In genomic region chr9:68951879-68952659, GRCh38 we compare ENCODE assay signal across 9 cellular contexts.
A peak's percentile ranks its signal among the peaks of the same experiment; 100 is the strongest.
DNase-seq lines count a peak whose midpoint lies in the region; ATAC-seq, FAIRE-seq and TF ChIP-seq lines count a peak whose summit lies in the region.
"Had no signal": no experiment of that assay in that cellular context is flagged by ENCODE, and none has a peak within 500 bp of the region (broad histone marks: within the 10 kb centered on the region; RNA-seq: fewer than 3 reads in every experiment).

No MANE protein-coding gene starts in this region.

- H3K9me3 ChIP-seq in K562 (replicated peaks; ENCODE audit: control insufficient read depth, insufficient read depth, low read depth, low read length), result no peaks in the 10 kb centered on the region
- H3K9me3 ChIP-seq in HAP-1, result no peaks in the 10 kb centered on the region

- no peak overlapping the region for H3K4me3 ChIP-seq in K562
- H3K4me3 ChIP-seq in HAP-1, result no peak overlapping the region
- no peak overlapping the region for H3K4me3 ChIP-seq in dorsolateral prefrontal cortex

- 77% methylated on average over 8 of the region's 8 CpGs for WGBS in K562 (ENCODE audit: insufficient coverage, low coverage, missing lambda C conversion rate)

- H3K4me2 ChIP-seq in K562 (ENCODE audit: insufficient read depth, low read length), result no peak overlapping the region

- CTCF ChIA-PET in K562 (lab: Yijun Ruan, JAX; ENCODE audit: low intra/inter-chr PET ratio), result no interaction called here

- no peaks in the 10 kb centered on the region for H4K20me1 ChIP-seq in K562 (replicated peaks; ENCODE audit: control insufficient read depth, insufficient read depth, low read length)

- FAIRE-seq in K562 (lab: Jason Lieb, UNC), result no peak

- H3K4me1 ChIP-seq in K562 (replicated peaks in 1 of 2; ENCODE audit: control insufficient read depth in 2 of 2, insufficient read depth in 2 of 2, low read length in 2 of 2) (peaks cover 0 to 3% of the 10 kb centered on the region in 2 experiments; a peak in 2 of 5 replicates), HAP-1 (no peaks in the 10 kb centered on the region)

- H3K9ac ChIP-seq in K562 (ENCODE audit: insufficient read depth in 1 of 2, low read depth in 2 of 2, low read length in 2 of 2), result no peak overlapping the region

- TF ChIP-seq CTCF in K562 (IDR thresholded peaks at IDR 0.05 in 2 of 3, conservative IDR thresholded peaks at IDR 0.05 in 1 of 3; ENCODE audit: insufficient read depth in 2 of 3, low read depth in 1 of 3, low read length in 3 of 3), result no peak
- TF ChIP-seq CTCF in dorsolateral prefrontal cortex (IDR thresholded peaks at IDR 0.05 in 54 of 56, conservative IDR thresholded peaks at IDR 0.05 in 2 of 56; ENCODE audit: low read depth in 1 of 56, partially characterized antibody in 56 of 56), result no peak

- TF ChIP-seq EP300 in K562 (IDR thresholded peaks at IDR 0.05; ENCODE audit: low read length), result no peak

- H3K9me1 ChIP-seq in K562 (ENCODE audit: control insufficient read depth, insufficient read depth, low read length), result no peaks in the 10 kb centered on the region

- TF ChIP-seq POLR2A in K562 (conservative IDR thresholded peaks at IDR 0.05), result no peak

- no peak overlapping the region for H2AFZ ChIP-seq in K562 (ENCODE audit: low read depth, low read length)

- no TSS peak for BruUV-seq in K562 (replicated peaks; lab: Mats Ljungman, UMichigan)

- POLR2A ChIA-PET in K562 (lab: Yijun Ruan, JAX), result interaction anchor here (0.6 kb wide), 1 partner anchor 68 kb away, joined by 3 read pairs; no protein-coding TSS in a partner anchor

- intact Hi-C loops in K562 (cut with micrococcal nuclease) (loop anchor here (5.0 kb wide), 1 partner anchor 45 kb away; no protein-coding TSS in a partner anchor), dorsolateral prefrontal cortex (cut with DNase I) (no loop called here)

- DNase-seq in K562 (ENCODE audit: extremely low read depth in 1 of 4, low spot score in 3 of 4), result no peak
- no peak for DNase-seq in H4 (ENCODE audit: low spot score)
- DNase-seq in HAP-1 (ENCODE audit: low spot score in 2 of 2), result no peak
- DNase-seq in dorsolateral prefrontal cortex, result no peak
- DNase-seq: occipital lobe had no signal

- in situ Hi-C loops in K562 (cut with MboI) (no loop called here), HAP-1 (cut with MboI; ENCODE audit: low sequenced_read_pairs) (no loop called here)

- no peaks in the 10 kb centered on the region for H3K79me2 ChIP-seq in K562 (ENCODE audit: control insufficient read depth, insufficient read depth, low read length)

- ATAC-seq in GM18511 (IDR thresholded peaks at IDR 0.05; ENCODE audit: unreplicated experiment) (peak; percentile 79), GM21381 (IDR thresholded peaks at IDR 0.05; ENCODE audit: unreplicated experiment) (peak; percentile 71), HG03354 (IDR thresholded peaks at IDR 0.05; ENCODE audit: poor library complexity, severe bottlenecking, unreplicated experiment) (peak; percentile 51), K562 (no peak), esophagus mucosa (no peak)

- H3K36me3 ChIP-seq in K562 (ENCODE audit: control insufficient read depth, insufficient read depth, low read length), result no peaks in the 10 kb centered on the region
- no peaks in the 10 kb centered on the region for H3K36me3 ChIP-seq in HAP-1 (replicated peaks)

- H3K27me3 ChIP-seq in K562 (ENCODE audit: control insufficient read depth in 2 of 2, insufficient read depth in 2 of 2, low read length in 2 of 2), result no peaks in the 10 kb centered on the region
- no peaks in the 10 kb centered on the region; the same call in none of the 2 replicates for H3K27me3 ChIP-seq in HAP-1 (ENCODE audit: low read depth)
- H3K27me3 ChIP-seq in dorsolateral prefrontal cortex, result no peaks in the 10 kb centered on the region

- H3K27ac ChIP-seq in K562 (ENCODE audit: extremely low read depth, low read depth, low read length) (no peak overlapping the region), dorsolateral prefrontal cortex (peak overlapping the region in 7 of 59 donors; percentile 0 to 42 (median 23))

- no peak for TF ChIP-seq RAD21 in K562 (CRISPR knock-in tag; conservative IDR thresholded peaks at IDR 0.05 in 1 of 2, IDR thresholded peaks at IDR 0.05 in 1 of 2)

TF ChIP-seq in K562, 482 proteins besides CTCF, POLR2A, EP300 and RAD21:
- TF ChIP-seq VEZF1 (CRISPR knock-in tag; IDR thresholded peaks at IDR 0.05), result no peak
- TF ChIP-seq CTBP1 (IDR thresholded peaks at IDR 0.05; ENCODE audit: borderline replicate concordance), result peak; percentile 34; the same call in 1 of the 2 replicates

Comparison
In these comparisons a context has a peak if more than half of its experiments do, and no peak if none do; other contexts are left out.
1. ATAC-seq: peak in GM18511 (single experiment), GM21381 (single experiment) and HG03354 (single experiment); none in K562 (single experiment) and esophagus mucosa (single experiment).